ENCODE assay signal across 13 cellular contexts in genomic region chr22:38153821-38154562, GRCh38. TPM values are rescaled to one million over a fixed set of nuclear protein-coding genes. Genes with fewer than 3 reads are reported as not detected.
DNase-seq lines count a peak whose midpoint lies in the region; ATAC-seq, FAIRE-seq and TF ChIP-seq lines count a peak whose summit lies in the region.
"Had no signal": no experiment of that assay in that cellular context is flagged by ENCODE, and none has a peak within 500 bp of the region (broad histone marks: within the 10 kb centered on the region; RNA-seq: fewer than 3 reads in every experiment).

No MANE protein-coding gene starts in this region.

- no peak overlapping the region for H3K27ac Mint-ChIP-seq in astrocyte (ENCODE audit: unreplicated experiment)
- no peak overlapping the region for H3K27ac Mint-ChIP-seq in type B pancreatic cell
- H3K27ac Mint-ChIP-seq: dendritic cell treated with granulocyte-macrophage colony-stimulating factor and Interleukin-4, amounts not matched to agents 40 ng/mL and 50 ng/mL, for 4 days had no signal

- WGBS in liver: 57% methylated on average over 4 of the region's 4 CpGs

- no peaks in the 10 kb centered on the region for H3K4me1 Mint-ChIP-seq in astrocyte (ENCODE audit: low read depth, unreplicated experiment)
- peaks cover 3% of the 10 kb centered on the region for H3K4me1 Mint-ChIP-seq in type B pancreatic cell (ENCODE audit: unreplicated experiment)

- FAIRE-seq in astrocyte (lab: Jason Lieb, UNC): no peak

- no peaks in the 10 kb centered on the region for H3K27me3 Mint-ChIP-seq in astrocyte (ENCODE audit: low read depth, unreplicated experiment)
- H3K27me3 Mint-ChIP-seq in type B pancreatic cell: no peaks in the 10 kb centered on the region

- no peaks in the 10 kb centered on the region for H4K20me1 ChIP-seq in astrocyte (ENCODE audit: insufficient read depth, low read length)

- no peak overlapping the region for H3K9ac ChIP-seq in astrocyte (ENCODE audit: low read length)
- H3K9ac ChIP-seq in liver (ENCODE audit: low read depth in 1 of 2, low read length in 2 of 2): no peak overlapping the region

- H3K27me3 ChIP-seq in astrocyte (ENCODE audit: insufficient read depth, low read length) (no peaks in the 10 kb centered on the region), liver (ENCODE audit: control insufficient read depth in 4 of 4, insufficient read depth in 4 of 4, low read length in 3 of 4) (no peaks in the 10 kb centered on the region)

- H3K4me1 ChIP-seq in astrocyte (ENCODE audit: insufficient read depth, low read length): no peaks in the 10 kb centered on the region
- peaks cover 3 to 10% (median 8%) of the 10 kb centered on the region in 4 donors for H3K4me1 ChIP-seq in liver (ENCODE audit: control insufficient read depth in 4 of 4, insufficient read depth in 4 of 4, low read length in 3 of 4)

- H2AFZ ChIP-seq in astrocyte (ENCODE audit: low read depth, low read length): no peak overlapping the region

- H3K36me3 Mint-ChIP-seq in astrocyte (ENCODE audit: low read depth, unreplicated experiment): no peaks in the 10 kb centered on the region
- H3K36me3 Mint-ChIP-seq in type B pancreatic cell: peaks cover 5% of the 10 kb centered on the region

- peak in 1 of 2 donors; percentile 50 for TF ChIP-seq RAD21 in liver (IDR thresholded peaks at IDR 0.05)

- H3K9me3 ChIP-seq in astrocyte (ENCODE audit: insufficient read depth, low read depth, low read length) (no peaks in the 10 kb centered on the region), liver (ENCODE audit: control insufficient read depth in 4 of 4, low read length in 3 of 4) (no peaks in the 10 kb centered on the region)
- H3K9me3 ChIP-seq: thoracic aorta had no signal

- no peaks in the 10 kb centered on the region for H3K79me2 ChIP-seq in astrocyte (ENCODE audit: insufficient read depth, low read length)

- H3K4me3 Mint-ChIP-seq in astrocyte (ENCODE audit: unreplicated experiment): no peak overlapping the region
- no peak overlapping the region for H3K4me3 Mint-ChIP-seq in type B pancreatic cell
- H3K4me3 Mint-ChIP-seq: dendritic cell treated with granulocyte-macrophage colony-stimulating factor and Interleukin-4, amounts not matched to agents 40 ng/mL and 50 ng/mL, for 4 days had no signal

- H3K4me3 ChIP-seq in astrocyte (ENCODE audit: insufficient read depth, low read depth, low read length): no peak overlapping the region
- H3K4me3 ChIP-seq in liver (ENCODE audit: low read depth in 1 of 3, low read length in 3 of 3): no peak overlapping the region
- H3K4me3 ChIP-seq: skin epidermis, thoracic aorta had no signal

- TF ChIP-seq CTCF in astrocyte (IDR thresholded peaks at IDR 0.05; ENCODE audit: insufficient read depth, low read depth, low read length) (peak; percentile 7), liver (IDR thresholded peaks at IDR 0.05; ENCODE audit: low read depth, low read length, missing input control) (no peak), type B pancreatic cell (conservative IDR thresholded peaks at IDR 0.05) (peak; percentile 42)

- no peaks in the 10 kb centered on the region for H3K36me3 ChIP-seq in astrocyte (ENCODE audit: insufficient read depth, low read length)
- no peaks in the 10 kb centered on the region for H3K36me3 ChIP-seq in liver (ENCODE audit: control insufficient read depth in 4 of 4, insufficient read depth in 3 of 4, low read depth in 1 of 4, low read length in 3 of 4)
- H3K36me3 ChIP-seq: thoracic aorta had no signal

- ATAC-seq in HG03521 (IDR thresholded peaks at IDR 0.05; ENCODE audit: unreplicated experiment): no peak

- H3K27ac ChIP-seq in astrocyte (ENCODE audit: low read depth, low read length) (no peak overlapping the region), liver (ENCODE audit: low read depth in 1 of 2, low read length in 2 of 2) (peak overlapping the region; percentile 65 to 70)
- H3K27ac ChIP-seq: HL-60, thoracic aorta had no signal

- no peak overlapping the region for H3K4me2 ChIP-seq in astrocyte (ENCODE audit: low read length)

- DNase-seq in NCI-H2029 (lab: John Stamatoyannopoulos, UW) (peak; percentile 42), astrocyte (ENCODE audit: low read depth) (no peak), type B pancreatic cell (ENCODE audit: extremely low spot score, unreplicated experiment) (no peak), NCI-H2081 treated with DMSO at 0.1 percent for 48 hours (lab: John Stamatoyannopoulos, UW) (no peak), ecto neural progenitor cell (ENCODE audit: low spot score) (no peak)
- DNase-seq: foreskin melanocyte, SHP77 had no signal

- H3K9me3 Mint-ChIP-seq in astrocyte (ENCODE audit: unreplicated experiment) (peaks cover 4% of the 10 kb centered on the region), type B pancreatic cell (no peaks in the 10 kb centered on the region)
- H3K9me3 Mint-ChIP-seq: dendritic cell treated with granulocyte-macrophage colony-stimulating factor and Interleukin-4, amounts not matched to agents 40 ng/mL and 50 ng/mL, for 4 days had no signal

TF ChIP-seq in liver, 16 proteins besides CTCF, POLR2A, EP300 and RAD21:
- TF ChIP-seq ATF3 (IDR thresholded peaks at IDR 0.05): no peak
- peak; percentile 29 to 47 for TF ChIP-seq RXRA (IDR thresholded peaks at IDR 0.05)
- no peak for TF ChIP-seq GABPA (IDR thresholded peaks at IDR 0.05 in 1 of 2, conservative IDR thresholded peaks at IDR 0.05 in 1 of 2)
- TF ChIP-seq SP1 (IDR thresholded peaks at IDR 0.05): peak; percentile 82
- TF ChIP-seq ZBTB33 (IDR thresholded peaks at IDR 0.05): no peak
- peak; percentile 76 for TF ChIP-seq HNF4G (IDR thresholded peaks at IDR 0.05)
- TF ChIP-seq JUND (IDR thresholded peaks at IDR 0.05): no peak
- peak; percentile 42 for TF ChIP-seq REST (IDR thresholded peaks at IDR 0.05)
- TF ChIP-seq TAF1 (conservative IDR thresholded peaks at IDR 0.05): no peak
- TF ChIP-seq MAX (IDR thresholded peaks at IDR 0.05): no peak
- TF ChIP-seq YY1 (IDR thresholded peaks at IDR 0.05): peak; percentile 95
- TF ChIP-seq FOXA2 (IDR thresholded peaks at IDR 0.05): no peak
- no peak for TF ChIP-seq NR2F2 (IDR thresholded peaks at IDR 0.05)
- peak; percentile 85 to 89 for TF ChIP-seq HNF4A (conservative IDR thresholded peaks at IDR 0.05)
- no peak for TF ChIP-seq EGR1 (IDR thresholded peaks at IDR 0.05; ENCODE audit: low read depth in 2 of 2)
- no peak for TF ChIP-seq FOXA1 (IDR thresholded peaks at IDR 0.05)

RNA-seq across cellular contexts. Expression of gene PLA2G6, which starts 27.6 kb away (rescaled TPM):
- 9.7 and 10.0 TPM in 2 replicates for total RNA-seq in astrocyte
- 1 to 10 TPM; 7.3 to 9.0 TPM for total RNA-seq in liver
- 1 to 10 TPM; 5.7 to 7.2 TPM for polyA plus RNA-seq in liver
- total RNA-seq in type B pancreatic cell (ENCODE audit: low replicate concordance): 64.1 and 78.6 TPM in 2 replicates

RNA-seq across cellular contexts. Expression of gene BAIAP2L2, which starts 43.5 kb away (rescaled TPM):
- total RNA-seq in astrocyte (0.54 and 0.94 TPM in 2 replicates), liver (under 1 TPM in 1 of 2 donors, not detected in 1; 0.33 TPM), type B pancreatic cell (ENCODE audit: low replicate concordance) (4.5 and 12.1 TPM in 2 replicates)
- under 1 TPM; 0.44 to 0.46 TPM for polyA plus RNA-seq in liver

RNA-seq across cellular contexts. Expression of gene MAFF, which starts 47.8 kb away (rescaled TPM):
- 12.0 and 18.2 TPM in 2 replicates for total RNA-seq in astrocyte
- total RNA-seq in liver: 1 to 10 TPM; 1.7 to 3.3 TPM
- polyA plus RNA-seq in liver: 1 to 10 TPM; 1.4 to 2.2 TPM
- total RNA-seq in type B pancreatic cell (ENCODE audit: low replicate concordance): 14.6 and 60.9 TPM in 2 replicates
